ENCODE assay signal across 8 cellular contexts in genomic region chr5:143014017-143014651, GRCh38.
DNase-seq lines count a peak whose midpoint lies in the region; ATAC-seq and TF ChIP-seq lines count a peak whose summit lies in the region.

No MANE protein-coding gene starts in this region.

- peak; percentile 62 for TF ChIP-seq CTCF in DND-41 (IDR thresholded peaks at IDR 0.05; ENCODE audit: borderline replicate concordance, extremely low read depth, low read length, poor library complexity, severe bottlenecking)
- peak; percentile 9 for TF ChIP-seq CTCF in HL-60 (IDR thresholded peaks at IDR 0.05; ENCODE audit: insufficient read depth, low read length)

- H3K9ac ChIP-seq in DND-41 (ENCODE audit: low read depth, low read length): no peak overlapping the region

- H3K4me2 ChIP-seq in DND-41 (ENCODE audit: insufficient read depth, low read length): no peak overlapping the region

- no peak overlapping the region for H2AFZ ChIP-seq in DND-41 (ENCODE audit: low read depth, low read length)

- no peaks in the 10 kb centered on the region for H3K79me2 ChIP-seq in DND-41 (ENCODE audit: insufficient read depth, low read length)

- no peaks in the 10 kb centered on the region for H3K27me3 ChIP-seq in DND-41 (ENCODE audit: insufficient read depth, low read length, poor library complexity)
- H3K27me3 ChIP-seq in HL-60 (ENCODE audit: insufficient read depth, poor library complexity, severe bottlenecking): no peaks in the 10 kb centered on the region

- peaks cover 2% of the 10 kb centered on the region for H3K9me3 ChIP-seq in DND-41 (ENCODE audit: insufficient read depth, low read length, severe bottlenecking)

- peak; percentile 54; the same call in 1 of the 3 replicates for ATAC-seq in DND-41 (ENCODE audit: insufficient read depth, low read depth)
- no peak for ATAC-seq in GM21447 (IDR thresholded peaks at IDR 0.05; ENCODE audit: unreplicated experiment)

- intact Hi-C loops in activated T-helper 1 cell treated with anti-CD3 and anti-CD28 coated beads, Interleukin-12 subunit alpha, Interleukin-12 subunit beta, Interleukin-2, Interleukin-4 antibody, amounts not matched to agents 30 ng/mL and 10 ng/mL and 1 ng/mL, durations not matched to agents 14 hours and 24 hours and 36 hours (cut with micrococcal nuclease): loop anchor here (1.0 kb wide), 1 partner anchor 16 kb away; no protein-coding TSS in a partner anchor

- H3K27ac Mint-ChIP-seq in activated T-helper 1 cell treated with anti-CD3 and anti-CD28 coated beads, Interleukin-12 subunit alpha, Interleukin-12 subunit beta, Interleukin-2, Interleukin-4 antibody, amounts not matched to agents 30 ng/mL and 10 ng/mL and 1 ng/mL, durations not matched to agents 14 hours and 24 hours and 36 hours: no peak overlapping the region

- no peaks in the 10 kb centered on the region for H3K4me1 ChIP-seq in DND-41 (ENCODE audit: insufficient read depth, low read length)

- H3K4me1 Mint-ChIP-seq in activated T-helper 1 cell treated with anti-CD3 and anti-CD28 coated beads, Interleukin-12 subunit alpha, Interleukin-12 subunit beta, Interleukin-2, Interleukin-4 antibody, amounts not matched to agents 30 ng/mL and 10 ng/mL and 1 ng/mL, durations not matched to agents 14 hours and 24 hours and 36 hours (ENCODE audit: low read depth): peaks cover 74% of the 10 kb centered on the region

- H3K27me3 Mint-ChIP-seq in activated T-helper 1 cell treated with anti-CD3 and anti-CD28 coated beads, Interleukin-12 subunit alpha, Interleukin-12 subunit beta, Interleukin-2, Interleukin-4 antibody, amounts not matched to agents 30 ng/mL and 10 ng/mL and 1 ng/mL, durations not matched to agents 14 hours and 24 hours and 36 hours (ENCODE audit: insufficient read depth): no peaks in the 10 kb centered on the region

- H3K36me3 ChIP-seq in DND-41 (ENCODE audit: insufficient read depth, low read length): peaks cover 17% of the 10 kb centered on the region

- H3K36me3 Mint-ChIP-seq in activated T-helper 1 cell treated with anti-CD3 and anti-CD28 coated beads, Interleukin-12 subunit alpha, Interleukin-12 subunit beta, Interleukin-2, Interleukin-4 antibody, amounts not matched to agents 30 ng/mL and 10 ng/mL and 1 ng/mL, durations not matched to agents 14 hours and 24 hours and 36 hours (ENCODE audit: low read depth): peaks cover 20% of the 10 kb centered on the region

- peaks cover 7% of the 10 kb centered on the region for H3K9me3 Mint-ChIP-seq in activated T-helper 1 cell treated with anti-CD3 and anti-CD28 coated beads, Interleukin-12 subunit alpha, Interleukin-12 subunit beta, Interleukin-2, Interleukin-4 antibody, amounts not matched to agents 30 ng/mL and 10 ng/mL and 1 ng/mL, durations not matched to agents 14 hours and 24 hours and 36 hours

- H4K20me1 ChIP-seq in DND-41 (ENCODE audit: insufficient read depth, low read length): no peaks in the 10 kb centered on the region

- no peak overlapping the region for H3K4me3 Mint-ChIP-seq in activated T-helper 1 cell treated with anti-CD3 and anti-CD28 coated beads, Interleukin-12 subunit alpha, Interleukin-12 subunit beta, Interleukin-2, Interleukin-4 antibody, amounts not matched to agents 30 ng/mL and 10 ng/mL and 1 ng/mL, durations not matched to agents 14 hours and 24 hours and 36 hours

- H3K27ac ChIP-seq in DND-41 (ENCODE audit: low read length): no peak overlapping the region
- H3K27ac ChIP-seq in HL-60 (replicated peaks): no peak overlapping the region

- DNase-seq in DND-41 (peak; percentile 26), HL-60 (ENCODE audit: low read depth in 1 of 2, low spot score in 1 of 2) (peak in 1 of 2 experiments; percentile 37), left kidney (ENCODE audit: low read depth, low spot score) (peak; percentile 43), NCI-H2227 (lab: John Stamatoyannopoulos, UW; ENCODE audit: unreplicated experiment) (no peak), kidney tubule cell (ENCODE audit: low spot score) (no peak)
- DNase-seq in activated CD4-positive, alpha-beta T cell treated with anti-CD3 and anti-CD28 coated beads, Interleukin-2, amount 50 U/mL, for 1 hour: peak; percentile 16
- DNase-seq in activated T-helper 1 cell treated with anti-CD3 and anti-CD28 coated beads, Interleukin-12 subunit alpha, Interleukin-12 subunit beta, Interleukin-2, Interleukin-4 antibody, amounts not matched to agents 30 ng/mL and 10 ng/mL and 1 ng/mL, durations not matched to agents 14 hours and 24 hours and 36 hours (ENCODE audit: low spot score): no peak

- no peak overlapping the region for H3K4me3 ChIP-seq in DND-41 (ENCODE audit: low read depth in 1 of 2, low read length in 2 of 2)
- H3K4me3 ChIP-seq in HL-60 (replicated peaks; ENCODE audit: insufficient read depth, low read length): no peak overlapping the region

Comparison
In these comparisons a context has a peak if more than half of its experiments do, and no peak if none do; other contexts are left out.
1. DNase-seq: peak in DND-41 (single experiment), activated CD4-positive, alpha-beta T cell treated with anti-CD3 and anti-CD28 coated beads, Interleukin-2, amount 50 U/mL, for 1 hour (single experiment) and left kidney (single experiment); none in NCI-H2227 (single experiment), activated T-helper 1 cell treated with anti-CD3 and anti-CD28 coated beads, Interleukin-12 subunit alpha, Interleukin-12 subunit beta, Interleukin-2, Interleukin-4 antibody, amounts not matched to agents 30 ng/mL and 10 ng/mL and 1 ng/mL, durations not matched to agents 14 hours and 24 hours and 36 hours (single experiment) and kidney tubule cell (single experiment).